18 cellular contexts compared by ENCODE assay signal in the genomic region with DNA sequence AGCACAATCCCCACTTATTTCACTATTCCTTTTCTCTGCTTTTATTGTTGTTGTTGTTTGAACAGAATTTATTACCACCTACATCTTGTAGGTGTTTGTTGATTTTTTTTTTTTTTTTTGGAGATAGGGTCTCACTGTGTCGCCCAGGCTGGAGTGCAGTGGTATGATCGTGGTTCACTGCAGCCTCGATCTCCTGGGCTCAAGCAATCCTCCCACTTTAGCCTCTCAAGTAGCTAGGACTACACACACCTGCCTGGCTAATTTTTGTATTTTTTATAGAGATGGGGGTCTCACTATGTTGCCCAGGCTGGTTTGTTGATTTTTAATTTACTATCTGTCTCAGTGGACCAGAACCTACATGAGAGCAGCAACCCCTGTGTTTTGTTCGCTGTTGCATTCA.
"Had no signal": no experiment of that assay in that cellular context is flagged by ENCODE, and none has a peak within 500 bp of the region (broad histone marks: within the 10 kb centered on the region; RNA-seq: fewer than 3 reads in every experiment).

No MANE protein-coding gene starts in this region.

- H3K4me3 ChIP-seq: colonic mucosa, prostate gland, smooth muscle cell, thoracic aorta, upper lobe of right lung had no signal

- H3K27me3 ChIP-seq: colonic mucosa, upper lobe of right lung had no signal

- H3K9me3 ChIP-seq: colonic mucosa, prostate gland, thoracic aorta, upper lobe of right lung had no signal

- H3K4me2 ChIP-seq: smooth muscle cell had no signal

- H3K27ac Mint-ChIP-seq: activated CD4-positive, alpha-beta T cell treated with anti-CD3 and anti-CD28 coated beads, Interleukin-2, amount 10 ng/mL, durations not matched to agents 7 days and 5 days; stimulated activated naive CD8-positive, alpha-beta T cell treated with anti-CD3 and anti-CD28 coated beads, Interleukin-15, Interleukin-2, amounts not matched to agents 100 ng/mL and 50 ng/mL, for 24 hours; T-helper 1 cell treated with Interleukin-12 subunit alpha and Interleukin-12 subunit beta and Interleukin-4 antibody, amounts not matched to agents 30 μg/mL and 1 μg/mL, for 36 hours had no signal

- H3K27ac ChIP-seq: colonic mucosa, prostate gland, thoracic aorta, upper lobe of right lung had no signal

- ATAC-seq: left ventricle myocardium superior; natural killer cell treated with Interleukin-12 subunit alpha and Interleukin-12 subunit beta and Interleukin-15 and Interleukin-18, amount 100 ng/mL, for 72 hours; right cardiac atrium; upper lobe of right lung had no signal

- DNase-seq: activated CD4-positive, alpha-beta T cell treated with anti-CD3 and anti-CD28 coated beads, Interleukin-2, amount 10 ng/mL, durations not matched to agents 7 days and 5 days; activated CD8-positive, alpha-beta memory T cell treated with anti-CD3 and anti-CD28 coated beads, Interleukin-2, amount 50 U/mL, for 48 hours; activated naive CD4-positive, alpha-beta T cell treated with Interleukin-2 at 50 U/mL for 16 hours; caudate nucleus; colonic mucosa; effector CD4-positive, alpha-beta T cell; left ventricle myocardium superior; mesendoderm; right cardiac atrium; stimulated activated CD4-positive, alpha-beta T cell treated with anti-CD3 and anti-CD28 coated beads, Interleukin-4, amount 100 ng/mL, for 4 hours; stimulated activated CD8-positive, alpha-beta memory T cell treated with anti-CD3 and anti-CD28 coated beads, Interleukin-4, amount 100 ng/mL, for 48 hours; upper lobe of right lung had no signal

- H3K4me3 Mint-ChIP-seq: T-helper 1 cell treated with Interleukin-12 subunit alpha and Interleukin-12 subunit beta and Interleukin-4 antibody, amounts not matched to agents 30 μg/mL and 1 μg/mL, for 36 hours had no signal

- H3K9me3 Mint-ChIP-seq: natural killer cell treated with Interleukin-12 subunit alpha and Interleukin-12 subunit beta and Interleukin-15 and Interleukin-18, amount 100 ng/mL, for 72 hours; stimulated activated naive CD8-positive, alpha-beta T cell treated with anti-CD3 and anti-CD28 coated beads, Interleukin-15, Interleukin-2, amounts not matched to agents 100 ng/mL and 50 ng/mL, for 24 hours had no signal

- H3K4me1 ChIP-seq: colonic mucosa, prostate gland had no signal

- H3K36me3 ChIP-seq: prostate gland had no signal
